In genomic region chr12:57235012-57235727, GRCh38 we compare ENCODE assay signal across 8 cellular contexts. TPM values are rescaled to one million over a fixed set of nuclear protein-coding genes. Genes with fewer than 3 reads are reported as not detected.
DNase-seq lines count a peak whose midpoint lies in the region; ATAC-seq, FAIRE-seq and TF ChIP-seq lines count a peak whose summit lies in the region.

No MANE protein-coding gene starts in this region.

- no peak overlapping the region for H3K9ac ChIP-seq in trophoblast cell (ENCODE audit: low read length)

- no peak overlapping the region for H4K12ac ChIP-seq in trophoblast cell (ENCODE audit: low read depth, low read length)

- FAIRE-seq in urothelium cell line (lab: Jason Lieb, UNC) = no peak

- H2AFZ ChIP-seq in ACC112 (ENCODE audit: low read length, unreplicated experiment) = no peak overlapping the region
- no peak overlapping the region for H2AFZ ChIP-seq in trophoblast cell (ENCODE audit: insufficient read depth, low read length, poor library complexity)

- H3K27me3 ChIP-seq in ACC112 (ENCODE audit: insufficient read depth, low read length) (no peaks in the 10 kb centered on the region), lower lobe of right lung (ENCODE audit: low read depth) (peaks cover 45% of the 10 kb centered on the region), trophoblast cell (ENCODE audit: insufficient read depth, low read length) (peaks cover 42% of the 10 kb centered on the region)

- peak; percentile 25 for TF ChIP-seq CTCF in cardiac fibroblast (IDR thresholded peaks at IDR 0.05; ENCODE audit: low read depth, low read length)
- no peak for TF ChIP-seq CTCF in lower lobe of right lung (IDR thresholded peaks at IDR 0.05)

- DNase-seq in cardiac fibroblast (ENCODE audit: low read depth in 2 of 2) (peak; percentile 90 to 95), lower lobe of right lung (peak; percentile 45), trophoblast cell (no peak), urothelium cell line (ENCODE audit: low spot score) (no peak)
- DNase-seq in activated T-helper 1 cell treated with anti-CD3 and anti-CD28 coated beads, Interleukin-12 subunit alpha, Interleukin-12 subunit beta, Interleukin-2, Interleukin-4 antibody, amounts not matched to agents 30 ng/mL and 10 ng/mL and 1 ng/mL, durations not matched to agents 14 hours and 24 hours and 36 hours (ENCODE audit: low spot score) = no peak

- no peak overlapping the region for H3K14ac ChIP-seq in trophoblast cell (ENCODE audit: low read length)

- H2BK12ac ChIP-seq in trophoblast cell (ENCODE audit: low read length) = no peak overlapping the region

- H3K9me3 ChIP-seq in lower lobe of right lung = no peaks in the 10 kb centered on the region
- H3K9me3 ChIP-seq in trophoblast cell (ENCODE audit: insufficient read depth, low read depth, low read length) = peaks cover 12% of the 10 kb centered on the region

- H3K18ac ChIP-seq in trophoblast cell (ENCODE audit: low read length) = no peak overlapping the region

- peaks cover 49% of the 10 kb centered on the region for H3K4me1 ChIP-seq in ACC112 (ENCODE audit: control insufficient read depth, insufficient read depth, low read length, unreplicated experiment)
- peaks cover 40% of the 10 kb centered on the region for H3K4me1 ChIP-seq in lower lobe of right lung
- H3K4me1 ChIP-seq in trophoblast cell (ENCODE audit: control insufficient read depth in 1 of 2, insufficient read depth in 2 of 2, low read length in 2 of 2) = peaks cover 17 to 20% of the 10 kb centered on the region in 2 experiments

- no peak overlapping the region for H2AK5ac ChIP-seq in trophoblast cell (ENCODE audit: low read length)

- H3K36me3 ChIP-seq in ACC112 (ENCODE audit: insufficient read depth, low read length) (peaks cover 23% of the 10 kb centered on the region; the same call in 1 of the 2 replicates), lower lobe of right lung (peaks cover 34% of the 10 kb centered on the region), trophoblast cell (ENCODE audit: control insufficient read depth in 1 of 2, insufficient read depth in 2 of 2, low read length in 2 of 2) (peaks cover 36 to 38% of the 10 kb centered on the region in 2 experiments)

- no peak overlapping the region for H4K8ac ChIP-seq in trophoblast cell (ENCODE audit: low read depth, low read length)

- H2BK5ac ChIP-seq in trophoblast cell (ENCODE audit: low read depth, low read length, poor library complexity) = no peak overlapping the region

- peaks cover 38% of the 10 kb centered on the region for H3K36me3 Mint-ChIP-seq in activated T-helper 1 cell treated with anti-CD3 and anti-CD28 coated beads, Interleukin-12 subunit alpha, Interleukin-12 subunit beta, Interleukin-2, Interleukin-4 antibody, amounts not matched to agents 30 ng/mL and 10 ng/mL and 1 ng/mL, durations not matched to agents 14 hours and 24 hours and 36 hours (ENCODE audit: low read depth)

- TF ChIP-seq RAD21 in Ishikawa (IDR thresholded peaks at IDR 0.05; ENCODE audit: low read depth) = no peak

- peaks cover 21% of the 10 kb centered on the region for H3K27me3 Mint-ChIP-seq in activated T-helper 1 cell treated with anti-CD3 and anti-CD28 coated beads, Interleukin-12 subunit alpha, Interleukin-12 subunit beta, Interleukin-2, Interleukin-4 antibody, amounts not matched to agents 30 ng/mL and 10 ng/mL and 1 ng/mL, durations not matched to agents 14 hours and 24 hours and 36 hours (ENCODE audit: insufficient read depth)

- H3K27ac ChIP-seq in ACC112 (ENCODE audit: low read depth, low read length) = peak overlapping the region; percentile 81
- peak overlapping the region; percentile 36 for H3K27ac ChIP-seq in lower lobe of right lung
- H3K27ac ChIP-seq in trophoblast cell (ENCODE audit: low read depth, low read length) = no peak overlapping the region

- ATAC-seq in lower lobe of right lung = no peak
- no peak for ATAC-seq in HG03520 (IDR thresholded peaks at IDR 0.05; ENCODE audit: unreplicated experiment)

- TF ChIP-seq EP300 in Ishikawa (IDR thresholded peaks at IDR 0.05; ENCODE audit: borderline replicate concordance) = peak; percentile 78; the same call in 1 of the 2 replicates

- no peak overlapping the region for H4K91ac ChIP-seq in trophoblast cell (ENCODE audit: low read depth, low read length)

- H3K9me3 Mint-ChIP-seq in activated T-helper 1 cell treated with anti-CD3 and anti-CD28 coated beads, Interleukin-12 subunit alpha, Interleukin-12 subunit beta, Interleukin-2, Interleukin-4 antibody, amounts not matched to agents 30 ng/mL and 10 ng/mL and 1 ng/mL, durations not matched to agents 14 hours and 24 hours and 36 hours = no peaks in the 10 kb centered on the region

- no peak overlapping the region for H3K27ac Mint-ChIP-seq in activated T-helper 1 cell treated with anti-CD3 and anti-CD28 coated beads, Interleukin-12 subunit alpha, Interleukin-12 subunit beta, Interleukin-2, Interleukin-4 antibody, amounts not matched to agents 30 ng/mL and 10 ng/mL and 1 ng/mL, durations not matched to agents 14 hours and 24 hours and 36 hours

- H2BK120ac ChIP-seq in trophoblast cell (ENCODE audit: insufficient read depth, low read length, poor library complexity) = no peak overlapping the region

- H3K4me3 ChIP-seq in ACC112 (ENCODE audit: low read depth, low read length) = no peak overlapping the region
- H3K4me3 ChIP-seq in cardiac fibroblast (replicated peaks in 1 of 2; ENCODE audit: low read depth in 2 of 2, low read length in 2 of 2) = peak overlapping the region in 1 of 2 donors; percentile 72
- peak overlapping the region; percentile 28 for H3K4me3 ChIP-seq in lower lobe of right lung
- H3K4me3 ChIP-seq in trophoblast cell (ENCODE audit: low read depth, low read length) = no peak overlapping the region

- no peak overlapping the region for H3K4me2 ChIP-seq in trophoblast cell (ENCODE audit: low read length)

- H3K23ac ChIP-seq in trophoblast cell (ENCODE audit: low read length) = no peak overlapping the region

- H3K4ac ChIP-seq in trophoblast cell (ENCODE audit: low read depth, low read length) = no peak overlapping the region

- peaks cover 5% of the 10 kb centered on the region for H3K79me1 ChIP-seq in trophoblast cell (ENCODE audit: low read length)

- peaks cover 55% of the 10 kb centered on the region for H3K4me1 Mint-ChIP-seq in activated T-helper 1 cell treated with anti-CD3 and anti-CD28 coated beads, Interleukin-12 subunit alpha, Interleukin-12 subunit beta, Interleukin-2, Interleukin-4 antibody, amounts not matched to agents 30 ng/mL and 10 ng/mL and 1 ng/mL, durations not matched to agents 14 hours and 24 hours and 36 hours (ENCODE audit: low read depth)

- WGBS in trophoblast cell (ENCODE audit: extremely low coverage, insufficient coverage, insufficient read length) = no CpG with 5 or more reads among the region's 26 CpGs

- no peak overlapping the region for H3K4me3 Mint-ChIP-seq in activated T-helper 1 cell treated with anti-CD3 and anti-CD28 coated beads, Interleukin-12 subunit alpha, Interleukin-12 subunit beta, Interleukin-2, Interleukin-4 antibody, amounts not matched to agents 30 ng/mL and 10 ng/mL and 1 ng/mL, durations not matched to agents 14 hours and 24 hours and 36 hours

- intact Hi-C loops in lower lobe of right lung (cut with DNase I) = no loop called here
- intact Hi-C loops in activated T-helper 1 cell treated with anti-CD3 and anti-CD28 coated beads, Interleukin-12 subunit alpha, Interleukin-12 subunit beta, Interleukin-2, Interleukin-4 antibody, amounts not matched to agents 30 ng/mL and 10 ng/mL and 1 ng/mL, durations not matched to agents 14 hours and 24 hours and 36 hours (cut with micrococcal nuclease) = no loop called here

- H3K79me2 ChIP-seq in ACC112 (ENCODE audit: control insufficient read depth, insufficient read depth, low read length, unreplicated experiment) (peaks cover 29% of the 10 kb centered on the region), trophoblast cell (ENCODE audit: control insufficient read depth, insufficient read depth, low read length, poor library complexity) (peaks cover 7% of the 10 kb centered on the region)

TF ChIP-seq in Ishikawa, 13 proteins besides CTCF, POLR2A, EP300 and RAD21 (continues in another document):
- TF ChIP-seq TEAD4 (IDR thresholded peaks at IDR 0.05) (no peak; the same call in 1 of the 2 replicates), TAF1 (IDR thresholded peaks at IDR 0.05; ENCODE audit: low read depth) (peak; percentile 51; the same call in 1 of the 2 replicates), CEBPB (IDR thresholded peaks at IDR 0.05) (no peak; the same call in 1 of the 2 replicates), ZBTB7A (IDR thresholded peaks at IDR 0.05; ENCODE audit: low read depth) (no peak)

RNA-seq across cellular contexts. Expression of gene SHMT2, which starts 5.7 kb away (rescaled TPM):
- 66.6 TPM for total RNA-seq in lower lobe of right lung
- polyA plus RNA-seq in trophoblast cell (2013) = 118 and 120 TPM in 2 replicates
- total RNA-seq in activated T-helper 1 cell treated with anti-CD3 and anti-CD28 coated beads, Interleukin-12 subunit alpha, Interleukin-12 subunit beta, Interleukin-2, Interleukin-4 antibody, amounts not matched to agents 30 ng/mL and 10 ng/mL and 1 ng/mL, durations not matched to agents 14 hours and 24 hours and 36 hours = 276 and 280 TPM in 2 replicates

RNA-seq across cellular contexts. Expression of gene STAC3, which starts 15.8 kb away (rescaled TPM):
- 8.7 TPM for total RNA-seq in lower lobe of right lung
- polyA plus RNA-seq in trophoblast cell (2013) = 0.71 and 0.78 TPM in 2 replicates
- total RNA-seq in activated T-helper 1 cell treated with anti-CD3 and anti-CD28 coated beads, Interleukin-12 subunit alpha, Interleukin-12 subunit beta, Interleukin-2, Interleukin-4 antibody, amounts not matched to agents 30 ng/mL and 10 ng/mL and 1 ng/mL, durations not matched to agents 14 hours and 24 hours and 36 hours = 3.1 and 4.2 TPM in 2 replicates

RNA-seq across cellular contexts. Expression of gene NXPH4, which starts 18.6 kb away (rescaled TPM):
- not detected for total RNA-seq in lower lobe of right lung
- polyA plus RNA-seq in trophoblast cell (2013) = 0.85 and 0.86 TPM in 2 replicates
- 0.36 and 0.49 TPM in 2 replicates for total RNA-seq in activated T-helper 1 cell treated with anti-CD3 and anti-CD28 coated beads, Interleukin-12 subunit alpha, Interleukin-12 subunit beta, Interleukin-2, Interleukin-4 antibody, amounts not matched to agents 30 ng/mL and 10 ng/mL and 1 ng/mL, durations not matched to agents 14 hours and 24 hours and 36 hours

Comparison
In these comparisons a context has a peak if more than half of its experiments do, and no peak if none do; other contexts are left out.
1. DNase-seq: peak in cardiac fibroblast (2 of 2) and lower lobe of right lung (single experiment); none in trophoblast cell (0 of 2), urothelium cell line (single experiment) and activated T-helper 1 cell treated with anti-CD3 and anti-CD28 coated beads, Interleukin-12 subunit alpha, Interleukin-12 subunit beta, Interleukin-2, Interleukin-4 antibody, amounts not matched to agents 30 ng/mL and 10 ng/mL and 1 ng/mL, durations not matched to agents 14 hours and 24 hours and 36 hours (single experiment).